ENCODE assay signal across 19 cellular contexts in the genomic region with DNA sequence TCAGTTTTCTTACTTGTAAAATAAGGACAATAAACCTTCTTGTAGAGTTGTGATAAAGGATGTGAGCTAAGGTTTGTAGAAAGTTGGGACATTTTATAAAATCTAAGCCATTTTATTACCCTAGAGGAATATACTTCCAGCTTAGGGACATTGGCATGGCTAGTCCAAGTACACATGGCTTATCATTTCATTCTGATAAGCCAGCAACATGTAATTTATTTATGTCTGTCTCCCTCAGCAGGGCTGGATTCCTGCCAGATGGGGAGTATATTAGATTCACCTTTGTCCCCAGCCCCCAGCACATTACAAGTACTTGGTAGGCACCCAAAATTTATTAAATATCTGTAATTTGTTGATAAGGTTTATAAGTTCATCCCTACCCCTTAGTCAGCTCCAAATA. TPM values are rescaled to one million over a fixed set of nuclear protein-coding genes. Genes with fewer than 3 reads are reported as not detected.
DNase-seq lines count a peak whose midpoint lies in the region; ATAC-seq, FAIRE-seq and TF ChIP-seq lines count a peak whose summit lies in the region.
"Had no signal": no experiment of that assay in that cellular context is flagged by ENCODE, and none has a peak within 500 bp of the region (broad histone marks: within the 10 kb centered on the region; RNA-seq: fewer than 3 reads in every experiment).

No MANE protein-coding gene starts in this region.

- dilution Hi-C loops in endothelial cell of umbilical vein (cut with MboI; ENCODE audit: extremely low pct_ligation_motif_present, low sequenced_read_pairs) = no loop called here

- peak overlapping the region; percentile 34 for H3K9ac ChIP-seq in endothelial cell of umbilical vein (replicated peaks; ENCODE audit: extremely low read depth, insufficient read depth, low read length)
- H3K9ac ChIP-seq: BLaER1 treated with 17β-estradiol and CSF1 and Interleukin-3, amounts not matched to agents 10 nM and 100 nM had no signal

- H3K9me1 ChIP-seq in endothelial cell of umbilical vein (replicated peaks; ENCODE audit: control insufficient read depth, extremely low read depth, insufficient read depth, low read length) = no peaks in the 10 kb centered on the region

- intact Hi-C loops in Right ventricle myocardium superior (cut with DNase I) = no loop called here
- intact Hi-C loops in cardiac septum (cut with DNase I) = no loop called here
- intact Hi-C loops in endothelial cell of umbilical vein (cut with micrococcal nuclease) = no loop called here
- intact Hi-C loops in mucosa of descending colon (cut with DNase I, micrococcal nuclease) = no loop called here

- no peaks in the 10 kb centered on the region for H3K9me3 ChIP-seq in endothelial cell of umbilical vein (replicated peaks; ENCODE audit: control insufficient read depth, insufficient read depth, low read length)
- H3K9me3 ChIP-seq in mucosa of descending colon = no peaks in the 10 kb centered on the region
- H3K9me3 ChIP-seq: BLaER1 treated with 17β-estradiol and CSF1 and Interleukin-3, amounts not matched to agents 10 nM and 100 nM had no signal

- BruUV-seq in endothelial cell of umbilical vein (replicated peaks; lab: Mats Ljungman, UMichigan) = no TSS peak

- ATAC-seq in Right ventricle myocardium superior (ENCODE audit: poor library complexity) (peak; percentile 58), mucosa of descending colon (peak; percentile 61), GM18868 (IDR thresholded peaks at IDR 0.05; ENCODE audit: unreplicated experiment) (no peak), GM21825 (IDR thresholded peaks at IDR 0.05; ENCODE audit: unreplicated experiment) (no peak)
- ATAC-seq: HepG2 had no signal

- peak overlapping the region; percentile 76 for H3K4me2 ChIP-seq in endothelial cell of umbilical vein (ENCODE audit: insufficient read depth, low read length)
- H3K4me2 ChIP-seq: BLaER1 treated with 17β-estradiol and CSF1 and Interleukin-3, amounts not matched to agents 10 nM and 100 nM had no signal

- TF ChIP-seq POLR2A in endothelial cell of umbilical vein (IDR thresholded peaks at IDR 0.05; ENCODE audit: low read depth, low read length) = no peak

- DNase-seq in NCI-H82 (lab: John Stamatoyannopoulos, UW) = peak; percentile 19
- no peak for DNase-seq in NCI-H82 treated with DMSO at 0.1 percent for 48 hours (lab: John Stamatoyannopoulos, UW; ENCODE audit: unreplicated experiment)
- no peak for DNase-seq in Right ventricle myocardium superior
- no peak for DNase-seq in cardiac septum (ENCODE audit: low spot score)
- no peak for DNase-seq in endothelial cell of umbilical vein (ENCODE audit: low read depth, low spot score)
- no peak for DNase-seq in mucosa of descending colon
- DNase-seq: 8988T; AML-193; CD4-positive, CD25-positive, alpha-beta regulatory T cell; DMS79; HFFc6 had no signal

- POLR2A ChIA-PET in endothelial cell of umbilical vein (lab: Charles Lee) = no interaction called here

- H3K36me3 ChIP-seq in endothelial cell of umbilical vein (ENCODE audit: control insufficient read depth in 2 of 2, extremely low read depth in 1 of 2, insufficient read depth in 2 of 2, low read length in 2 of 2) = no peaks in the 10 kb centered on the region
- no peaks in the 10 kb centered on the region for H3K36me3 ChIP-seq in mucosa of descending colon (ENCODE audit: low read depth)
- H3K36me3 ChIP-seq: BLaER1 treated with 17β-estradiol and CSF1 and Interleukin-3, amounts not matched to agents 10 nM and 100 nM had no signal

- H3K4me1 ChIP-seq in endothelial cell of umbilical vein (ENCODE audit: control insufficient read depth, extremely low read depth, insufficient read depth, low read length) (peaks cover 19% of the 10 kb centered on the region), mucosa of descending colon (ENCODE audit: low read depth) (no peaks in the 10 kb centered on the region)
- H3K4me1 ChIP-seq: BLaER1 treated with 17β-estradiol and CSF1 and Interleukin-3, amounts not matched to agents 10 nM and 100 nM had no signal

- no peak for FAIRE-seq in endothelial cell of umbilical vein (lab: Jason Lieb, UNC)
- FAIRE-seq: GM12891, GM19239, H1, HepG2 had no signal

- H3K4me3 ChIP-seq in endothelial cell of umbilical vein (replicated peaks in 1 of 3; ENCODE audit: insufficient read depth in 1 of 3, low read depth in 1 of 3, low read length in 3 of 3) = peak overlapping the region in 1 of 3 experiments; percentile 13
- no peak overlapping the region for H3K4me3 ChIP-seq in mucosa of descending colon
- H3K4me3 ChIP-seq: BLaER1 treated with 17β-estradiol and CSF1 and Interleukin-3, amounts not matched to agents 10 nM and 100 nM had no signal

- no peaks in the 10 kb centered on the region for H3K79me2 ChIP-seq in endothelial cell of umbilical vein (ENCODE audit: control insufficient read depth, insufficient read depth, low read length)

- CTCF ChIA-PET in endothelial cell of umbilical vein (lab: Charles Lee) = interaction anchor here (1.2 to 3.5 kb wide), 4 partner anchors 9 to 172 kb away, joined by 5 to 31 read pairs (median 8); no protein-coding TSS in a partner anchor

- TF ChIP-seq CTCF in endothelial cell of umbilical vein (IDR thresholded peaks at IDR 0.05; ENCODE audit: extremely low read depth in 1 of 2, insufficient read depth in 1 of 2, low read depth in 1 of 2, low read length in 2 of 2) = no peak
- no peak for TF ChIP-seq CTCF in mucosa of descending colon (IDR thresholded peaks at IDR 0.05)

- H2AFZ ChIP-seq in endothelial cell of umbilical vein (ENCODE audit: low read depth, low read length) = no peak overlapping the region

- H3K27ac ChIP-seq in endothelial cell of umbilical vein (ENCODE audit: insufficient read depth, low read depth, low read length) = peak overlapping the region; percentile 61
- H3K27ac ChIP-seq: BLaER1 treated with 17β-estradiol and CSF1 and Interleukin-3, amounts not matched to agents 10 nM and 100 nM had no signal

- peaks cover 0 to 3% of the 10 kb centered on the region in 2 experiments for H3K27me3 ChIP-seq in endothelial cell of umbilical vein (ENCODE audit: control insufficient read depth in 2 of 2, insufficient read depth in 2 of 2, low read length in 2 of 2)
- H3K27me3 ChIP-seq: BLaER1 treated with 17β-estradiol and CSF1 and Interleukin-3, amounts not matched to agents 10 nM and 100 nM had no signal

- no peaks in the 10 kb centered on the region for H4K20me1 ChIP-seq in endothelial cell of umbilical vein (replicated peaks; ENCODE audit: control insufficient read depth, extremely low read depth, insufficient read depth, low read length)
- H4K20me1 ChIP-seq: BLaER1 treated with 17β-estradiol and CSF1 and Interleukin-3, amounts not matched to agents 10 nM and 100 nM had no signal

TF ChIP-seq in endothelial cell of umbilical vein, 7 proteins besides CTCF, POLR2A, EP300 and RAD21:
- no peak for TF ChIP-seq MYC (IDR thresholded peaks at IDR 0.05; ENCODE audit: low read depth, low read length)

RNA-seq across cellular contexts. Expression of a gene that starts 6.3 kb away (rescaled TPM):
- total RNA-seq in Right ventricle myocardium superior = 12.3 TPM
- 12.5 TPM for total RNA-seq in cardiac septum
- total RNA-seq in endothelial cell of umbilical vein = 9.6 and 10.0 TPM in 2 replicates
- polyA plus RNA-seq in endothelial cell of umbilical vein = 4.8 and 5.9 TPM in 2 replicates
- 4.0 TPM in 2 replicates for polyA plus RNA-seq in endothelial cell of umbilical vein (2011; cell fraction: cytosol; rRNA removed)
- 27.1 and 28.8 TPM in 2 replicates for polyA plus RNA-seq in endothelial cell of umbilical vein (2011; cell fraction: nucleus; rRNA removed)
- polyA plus RNA-seq in endothelial cell of umbilical vein (2012) = 5.8 and 8.4 TPM in 2 replicates
- polyA minus RNA-seq in endothelial cell of umbilical vein = 11.4 and 11.6 TPM in 2 replicates
- polyA minus RNA-seq in endothelial cell of umbilical vein (2011; cell fraction: cytosol; rRNA and poly(A)+ RNA removed) = 5.0 TPM
- polyA minus RNA-seq in endothelial cell of umbilical vein (2011; cell fraction: nucleus; rRNA and poly(A)+ RNA removed) = 11.0 and 13.2 TPM in 2 replicates
- total RNA-seq in mucosa of descending colon = 10 to 100 TPM in 2 of 3 donors, 1 to 10 TPM in 1; 8.3 to 15.1 (median 10.8) TPM

RNA-seq across cellular contexts. Expression of a gene that starts 22.5 kb away (rescaled TPM):
- not detected for total RNA-seq in Right ventricle myocardium superior
- not detected for total RNA-seq in cardiac septum
- not detected in 2 replicates for total RNA-seq in endothelial cell of umbilical vein
- not detected in 2 replicates for polyA plus RNA-seq in endothelial cell of umbilical vein
- polyA plus RNA-seq in endothelial cell of umbilical vein (2011; cell fraction: cytosol; rRNA removed) = not detected in 2 replicates
- not detected in 2 replicates for polyA plus RNA-seq in endothelial cell of umbilical vein (2011; cell fraction: nucleus; rRNA removed)
- not detected in 2 replicates for polyA plus RNA-seq in endothelial cell of umbilical vein (2012)
- polyA minus RNA-seq in endothelial cell of umbilical vein = not detected in 2 replicates
- not detected for polyA minus RNA-seq in endothelial cell of umbilical vein (2011; cell fraction: cytosol; rRNA and poly(A)+ RNA removed)
- polyA minus RNA-seq in endothelial cell of umbilical vein (2011; cell fraction: nucleus; rRNA and poly(A)+ RNA removed) = not detected in 2 replicates
- total RNA-seq in mucosa of descending colon = not detected
- total RNA-seq: CD4-positive, CD25-positive, alpha-beta regulatory T cell; G401; H1; HepG2; HFFc6 had no signal
- polyA plus RNA-seq: CD4-positive, CD25-positive, alpha-beta regulatory T cell; HepG2 had no signal

Comparison
In these comparisons a context has a peak if more than half of its experiments do, and no peak if none do; other contexts are left out.
1. ATAC-seq: peak in Right ventricle myocardium superior (single experiment) and mucosa of descending colon (single experiment); none in GM18868 (single experiment) and GM21825 (single experiment).